In the genomic region with DNA sequence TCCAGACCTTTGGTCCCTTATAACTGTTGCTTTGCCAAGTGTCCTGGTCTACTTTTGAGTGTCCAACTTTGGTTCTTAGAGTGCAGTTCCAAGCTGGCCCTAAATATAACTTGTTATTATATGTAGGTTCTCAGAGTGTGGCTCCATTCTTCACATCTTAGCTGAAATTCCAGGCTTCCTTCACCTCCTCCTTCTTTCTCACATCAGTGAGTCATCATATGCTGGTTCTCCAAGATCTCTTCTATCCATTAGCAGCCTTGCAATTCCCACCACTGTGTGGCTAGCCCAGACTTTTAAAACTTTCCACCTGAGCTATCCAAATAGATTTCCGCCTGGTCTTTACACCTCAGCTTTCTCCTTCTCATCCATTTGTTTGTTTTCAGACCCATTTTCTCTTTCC, we compare ENCODE assay signal across 22 cellular contexts. TPM values are rescaled to one million over a fixed set of nuclear protein-coding genes. Genes with fewer than 3 reads are reported as not detected.
DNase-seq lines count a peak whose midpoint lies in the region; ATAC-seq and TF ChIP-seq lines count a peak whose summit lies in the region.
"Had no signal": no experiment of that assay in that cellular context is flagged by ENCODE, and none has a peak within 500 bp of the region (broad histone marks: within the 10 kb centered on the region; RNA-seq: fewer than 3 reads in every experiment).

No MANE protein-coding gene starts in this region.

- no peak for ATAC-seq in HG02938 (IDR thresholded peaks at IDR 0.05; ENCODE audit: unreplicated experiment)
- ATAC-seq: Panc1 had no signal

- no peak overlapping the region for H4K12ac ChIP-seq in trophoblast cell (ENCODE audit: low read depth, low read length)

- no peak overlapping the region for H2BK12ac ChIP-seq in trophoblast cell (ENCODE audit: low read length)

- no peak overlapping the region for H4K8ac ChIP-seq in trophoblast cell (ENCODE audit: low read depth, low read length)

- H3K27ac Mint-ChIP-seq in CD14-positive monocyte (peak overlapping the region; percentile 91 to 97 (median 96)), Calu3 (ENCODE audit: unreplicated experiment) (peak overlapping the region; percentile 76)
- peak overlapping the region; percentile 18 for H3K27ac Mint-ChIP-seq in activated T-helper 1 cell treated with anti-CD3 and anti-CD28 coated beads, Interleukin-12 subunit alpha, Interleukin-12 subunit beta, Interleukin-2, Interleukin-4 antibody, amounts not matched to agents 30 ng/mL and 10 ng/mL and 1 ng/mL, durations not matched to agents 14 hours and 24 hours and 36 hours
- H3K27ac Mint-ChIP-seq: neural progenitor cell had no signal

- H3K79me1 ChIP-seq in trophoblast cell (ENCODE audit: low read length), result peaks cover 4% of the 10 kb centered on the region

- H3K4me3 Mint-ChIP-seq in CD14-positive monocyte (no peak overlapping the region), Calu3 (ENCODE audit: low read depth, unreplicated experiment) (no peak overlapping the region)
- H3K4me3 Mint-ChIP-seq in activated T-helper 1 cell treated with anti-CD3 and anti-CD28 coated beads, Interleukin-12 subunit alpha, Interleukin-12 subunit beta, Interleukin-2, Interleukin-4 antibody, amounts not matched to agents 30 ng/mL and 10 ng/mL and 1 ng/mL, durations not matched to agents 14 hours and 24 hours and 36 hours, result peak overlapping the region; percentile 5
- H3K4me3 Mint-ChIP-seq: neural progenitor cell had no signal

- CTCF ChIA-PET in Calu3 (lab: Charles Lee), result no interaction called here

- H2BK5ac ChIP-seq in trophoblast cell (ENCODE audit: low read depth, low read length, poor library complexity), result no peak overlapping the region

- no peaks in the 10 kb centered on the region for H3K36me3 ChIP-seq in trophoblast cell (ENCODE audit: control insufficient read depth in 1 of 2, insufficient read depth in 2 of 2, low read length in 2 of 2)
- H3K36me3 ChIP-seq: neural progenitor cell, suprapubic skin had no signal

- H3K36me3 Mint-ChIP-seq in CD14-positive monocyte (peaks cover 0 to 7% of the 10 kb centered on the region in 2 donors), Calu3 (ENCODE audit: insufficient read depth, unreplicated experiment) (peaks cover 6% of the 10 kb centered on the region)
- H3K36me3 Mint-ChIP-seq in activated T-helper 1 cell treated with anti-CD3 and anti-CD28 coated beads, Interleukin-12 subunit alpha, Interleukin-12 subunit beta, Interleukin-2, Interleukin-4 antibody, amounts not matched to agents 30 ng/mL and 10 ng/mL and 1 ng/mL, durations not matched to agents 14 hours and 24 hours and 36 hours (ENCODE audit: low read depth), result peaks cover 3% of the 10 kb centered on the region
- H3K36me3 Mint-ChIP-seq: neural progenitor cell had no signal

- H3K79me2 ChIP-seq in trophoblast cell (ENCODE audit: control insufficient read depth, insufficient read depth, low read length, poor library complexity), result no peaks in the 10 kb centered on the region

- H3K27me3 Mint-ChIP-seq in CD14-positive monocyte (ENCODE audit: low read depth in 3 of 3), result peaks cover 0 to 1% (median 0%) of the 10 kb centered on the region in 3 donors
- no peaks in the 10 kb centered on the region for H3K27me3 Mint-ChIP-seq in Calu3 (ENCODE audit: unreplicated experiment)
- H3K27me3 Mint-ChIP-seq in activated T-helper 1 cell treated with anti-CD3 and anti-CD28 coated beads, Interleukin-12 subunit alpha, Interleukin-12 subunit beta, Interleukin-2, Interleukin-4 antibody, amounts not matched to agents 30 ng/mL and 10 ng/mL and 1 ng/mL, durations not matched to agents 14 hours and 24 hours and 36 hours (ENCODE audit: insufficient read depth), result peaks cover 35% of the 10 kb centered on the region

- WGBS in trophoblast cell (ENCODE audit: extremely low coverage, insufficient coverage, insufficient read length), result no CpG with 5 or more reads among the region's 1 CpG

- H4K91ac ChIP-seq in trophoblast cell (ENCODE audit: low read depth, low read length), result no peak overlapping the region

- peaks cover 8 to 10% of the 10 kb centered on the region in 2 experiments for H3K4me1 ChIP-seq in trophoblast cell (ENCODE audit: control insufficient read depth in 1 of 2, insufficient read depth in 2 of 2, low read length in 2 of 2)
- H3K4me1 ChIP-seq: suprapubic skin had no signal

- H2AFZ ChIP-seq in trophoblast cell (ENCODE audit: insufficient read depth, low read length, poor library complexity), result no peak overlapping the region
- H2AFZ ChIP-seq: neural progenitor cell had no signal

- H2BK120ac ChIP-seq in trophoblast cell (ENCODE audit: insufficient read depth, low read length, poor library complexity), result no peak overlapping the region

- no peak overlapping the region for H3K4me3 ChIP-seq in trophoblast cell (ENCODE audit: low read depth, low read length)
- H3K4me3 ChIP-seq: neural progenitor cell, suprapubic skin had no signal

- H3K23ac ChIP-seq in trophoblast cell (ENCODE audit: low read length), result no peak overlapping the region

- H3K18ac ChIP-seq in trophoblast cell (ENCODE audit: low read length), result no peak overlapping the region

- H3K9ac ChIP-seq in trophoblast cell (ENCODE audit: low read length), result no peak overlapping the region
- H3K9ac ChIP-seq: neural progenitor cell, SK-N-SH had no signal

- H3K9me3 Mint-ChIP-seq in CD14-positive monocyte (no peaks in the 10 kb centered on the region), Calu3 (ENCODE audit: low read depth, unreplicated experiment) (peaks cover 2% of the 10 kb centered on the region)
- no peaks in the 10 kb centered on the region for H3K9me3 Mint-ChIP-seq in activated T-helper 1 cell treated with anti-CD3 and anti-CD28 coated beads, Interleukin-12 subunit alpha, Interleukin-12 subunit beta, Interleukin-2, Interleukin-4 antibody, amounts not matched to agents 30 ng/mL and 10 ng/mL and 1 ng/mL, durations not matched to agents 14 hours and 24 hours and 36 hours
- H3K9me3 Mint-ChIP-seq: neural progenitor cell had no signal

- no peaks in the 10 kb centered on the region for H3K27me3 ChIP-seq in trophoblast cell (ENCODE audit: insufficient read depth, low read length)
- H3K27me3 ChIP-seq: neural progenitor cell had no signal

- TF ChIP-seq CTCF in CD14-positive monocyte (IDR thresholded peaks at IDR 0.05) (no peak), Calu3 (IDR thresholded peaks at IDR 0.05; ENCODE audit: unreplicated experiment) (no peak)

- DNase-seq in CD14-positive monocyte (ENCODE audit: low spot score) (no peak), Calu3 (no peak), trophoblast cell (peak; percentile 23 to 71), DMS79 (lab: John Stamatoyannopoulos, UW) (no peak)
- no peak for DNase-seq in activated T-helper 1 cell treated with anti-CD3 and anti-CD28 coated beads, Interleukin-12 subunit alpha, Interleukin-12 subunit beta, Interleukin-2, Interleukin-4 antibody, amounts not matched to agents 30 ng/mL and 10 ng/mL and 1 ng/mL, durations not matched to agents 14 hours and 24 hours and 36 hours (ENCODE audit: low spot score)
- DNase-seq in stimulated activated CD4-positive, alpha-beta T cell treated with anti-CD3 and anti-CD28 coated beads, Interleukin-4, amount 100 ng/mL, for 4 hours, result no peak
- DNase-seq: amniotic stem cell; caudate nucleus; effector CD8-positive, alpha-beta T cell; head of caudate nucleus; mammary epithelial cell; MM.1S; NCI-H2029 treated with DMSO at 0.1 percent for 48 hours; NCI-H526 treated with DMSO at 0.1 percent for 48 hours; retina; SK-N-SH; stimulated activated CD4-positive, alpha-beta T cell treated with anti-CD3 and anti-CD28 coated beads, Interleukin-15, amount 100 ng/mL, for 24 hours had no signal

- H3K4me2 ChIP-seq in trophoblast cell (ENCODE audit: low read length), result no peak overlapping the region
- H3K4me2 ChIP-seq: neural progenitor cell, SK-N-SH had no signal

- H3K4ac ChIP-seq in trophoblast cell (ENCODE audit: low read depth, low read length), result no peak overlapping the region

- H3K27ac ChIP-seq in trophoblast cell (ENCODE audit: low read depth, low read length), result no peak overlapping the region
- H3K27ac ChIP-seq: neural progenitor cell, suprapubic skin had no signal

- no TSS peak for BruUV-seq in Calu3 (replicated peaks; lab: Mats Ljungman, UMichigan)

- H2AK5ac ChIP-seq in trophoblast cell (ENCODE audit: low read length), result no peak overlapping the region

- intact Hi-C loops in CD14-positive monocyte (cut with micrococcal nuclease) (loop anchor here (5.0 kb wide), 3 partner anchors 82 to 197 kb away; no protein-coding TSS in a partner anchor), Calu3 (cut with micrococcal nuclease; ENCODE audit: unreplicated experiment) (no loop called here)
- intact Hi-C loops in activated T-helper 1 cell treated with anti-CD3 and anti-CD28 coated beads, Interleukin-12 subunit alpha, Interleukin-12 subunit beta, Interleukin-2, Interleukin-4 antibody, amounts not matched to agents 30 ng/mL and 10 ng/mL and 1 ng/mL, durations not matched to agents 14 hours and 24 hours and 36 hours (cut with micrococcal nuclease), result loop anchor here (5.0 to 10.0 kb wide), 4 partner anchors 313 to 1078 kb away; a partner anchor contains a TSS

- no peak overlapping the region for H3K14ac ChIP-seq in trophoblast cell (ENCODE audit: low read length)

- H3K9me3 ChIP-seq in trophoblast cell (ENCODE audit: insufficient read depth, low read depth, low read length), result no peaks in the 10 kb centered on the region
- H3K9me3 ChIP-seq: SK-N-SH, suprapubic skin had no signal

- H3K4me1 Mint-ChIP-seq in CD14-positive monocyte, result peaks cover 91% of the 10 kb centered on the region
- peaks cover 38% of the 10 kb centered on the region for H3K4me1 Mint-ChIP-seq in Calu3 (ENCODE audit: low read depth, unreplicated experiment)
- peaks cover 76% of the 10 kb centered on the region for H3K4me1 Mint-ChIP-seq in activated T-helper 1 cell treated with anti-CD3 and anti-CD28 coated beads, Interleukin-12 subunit alpha, Interleukin-12 subunit beta, Interleukin-2, Interleukin-4 antibody, amounts not matched to agents 30 ng/mL and 10 ng/mL and 1 ng/mL, durations not matched to agents 14 hours and 24 hours and 36 hours (ENCODE audit: low read depth)

RNA-seq across cellular contexts. Expression of a gene that starts 12.6 kb away (rescaled TPM):
- polyA plus RNA-seq in CD14-positive monocyte, result 100 to 1,000 TPM; 140 to 391 TPM
- total RNA-seq in Calu3 (2022), result 12.4 and 16.7 TPM in 2 replicates
- total RNA-seq in activated T-helper 1 cell treated with anti-CD3 and anti-CD28 coated beads, Interleukin-12 subunit alpha, Interleukin-12 subunit beta, Interleukin-2, Interleukin-4 antibody, amounts not matched to agents 30 ng/mL and 10 ng/mL and 1 ng/mL, durations not matched to agents 14 hours and 24 hours and 36 hours, result 83.3 and 86.3 TPM in 2 replicates
- polyA plus RNA-seq in trophoblast cell (2013), result 0.86 and 1.2 TPM in 2 replicates
- total RNA-seq: fibroblast of lung, mammary epithelial cell had no signal

Comparison
In these comparisons a context has a peak if more than half of its experiments do, and no peak if none do; other contexts are left out.
1. DNase-seq: peak in trophoblast cell (2 of 2); none in CD14-positive monocyte (single experiment), Calu3 (single experiment), activated T-helper 1 cell treated with anti-CD3 and anti-CD28 coated beads, Interleukin-12 subunit alpha, Interleukin-12 subunit beta, Interleukin-2, Interleukin-4 antibody, amounts not matched to agents 30 ng/mL and 10 ng/mL and 1 ng/mL, durations not matched to agents 14 hours and 24 hours and 36 hours (single experiment), DMS79 (single experiment) and stimulated activated CD4-positive, alpha-beta T cell treated with anti-CD3 and anti-CD28 coated beads, Interleukin-4, amount 100 ng/mL, for 4 hours (0 of 2).
2. H3K27ac Mint-ChIP-seq: peak in every context shown above with its lines; median percentile 96 in CD14-positive monocyte; 76 in Calu3; 18 in activated T-helper 1 cell treated with anti-CD3 and anti-CD28 coated beads, Interleukin-12 subunit alpha, Interleukin-12 subunit beta, Interleukin-2, Interleukin-4 antibody, amounts not matched to agents 30 ng/mL and 10 ng/mL and 1 ng/mL, durations not matched to agents 14 hours and 24 hours and 36 hours.